Comparison of ENCODE assay signal across 8 cellular contexts in genomic region chr6:48765352-48765961, GRCh38.
DNase-seq lines count a peak whose midpoint lies in the region; ATAC-seq, FAIRE-seq and TF ChIP-seq lines count a peak whose summit lies in the region.

No MANE protein-coding gene starts in this region.

- no peak overlapping the region for H2AFZ ChIP-seq in K562 (ENCODE audit: low read depth, low read length)

- WGBS in K562 (ENCODE audit: insufficient coverage, low coverage, missing lambda C conversion rate), result under 1% methylated on average over 7 of the region's 7 CpGs

- TF ChIP-seq CTCF in AG04450 (IDR thresholded peaks at IDR 0.05; ENCODE audit: low read depth, low read length) (peak; percentile 74), K562 (IDR thresholded peaks at IDR 0.05 in 2 of 3, conservative IDR thresholded peaks at IDR 0.05 in 1 of 3; ENCODE audit: insufficient read depth in 2 of 3, low read depth in 1 of 3, low read length in 3 of 3) (peak in 1 of 3 experiments; percentile 24; a peak in 2 of 6 replicates), kidney epithelial cell (IDR thresholded peaks at IDR 0.05; ENCODE audit: insufficient read depth, low read length, poor library complexity, severe bottlenecking) (peak; percentile 56)

- no peaks in the 10 kb centered on the region for H3K79me2 ChIP-seq in K562 (ENCODE audit: control insufficient read depth, insufficient read depth, low read length)

- no peak for TF ChIP-seq POLR2A in K562 (conservative IDR thresholded peaks at IDR 0.05)

- no peaks in the 10 kb centered on the region for H3K4me1 ChIP-seq in K562 (replicated peaks in 1 of 2; ENCODE audit: control insufficient read depth in 2 of 2, insufficient read depth in 2 of 2, low read length in 2 of 2)

- no peak for FAIRE-seq in K562 (lab: Jason Lieb, UNC)

- H3K4me3 ChIP-seq in AG04450 (ENCODE audit: low read depth, low read length) (no peak overlapping the region), K562 (no peak overlapping the region), kidney epithelial cell (ENCODE audit: low read depth, low read length) (no peak overlapping the region)

- H3K4me2 ChIP-seq in K562 (ENCODE audit: insufficient read depth, low read length), result no peak overlapping the region

- H3K9me3 ChIP-seq in AG04450 (ENCODE audit: control insufficient read depth, insufficient read depth, low read length) (no peaks in the 10 kb centered on the region), K562 (replicated peaks; ENCODE audit: control insufficient read depth, insufficient read depth, low read depth, low read length) (no peaks in the 10 kb centered on the region)

- in situ Hi-C loops in K562 (cut with MboI), result no loop called here

- peak; percentile 17 to 30; a peak in 1 of 4 replicates for TF ChIP-seq RAD21 in K562 (CRISPR knock-in tag; conservative IDR thresholded peaks at IDR 0.05 in 1 of 2, IDR thresholded peaks at IDR 0.05 in 1 of 2)

- H3K27me3 ChIP-seq in AG04450 (ENCODE audit: control insufficient read depth, insufficient read depth, low read length) (no peaks in the 10 kb centered on the region), K562 (ENCODE audit: control insufficient read depth in 2 of 2, insufficient read depth in 2 of 2, low read length in 2 of 2) (no peaks in the 10 kb centered on the region), kidney epithelial cell (ENCODE audit: control insufficient read depth, insufficient read depth, low read length) (no peaks in the 10 kb centered on the region)

- intact Hi-C loops in K562 (cut with micrococcal nuclease), result no loop called here

- POLR2A ChIA-PET in AG04450 (lab: Yijun Ruan, JAX), result interaction anchor here (0.7 kb wide), 1 partner anchor 680 kb away, joined by 3 read pairs; no protein-coding TSS in a partner anchor
- POLR2A ChIA-PET in K562 (lab: Yijun Ruan, JAX), result interaction anchor here (0.6 kb wide), 1 partner anchor 178 kb away, joined by 3 read pairs; no protein-coding TSS in a partner anchor

- H3K27ac ChIP-seq in AG04450 (ENCODE audit: low read depth, low read length), result no peak overlapping the region
- no peak overlapping the region for H3K27ac ChIP-seq in K562 (ENCODE audit: extremely low read depth, low read depth, low read length)

- ATAC-seq in GM21723 (IDR thresholded peaks at IDR 0.05; ENCODE audit: unreplicated experiment) (peak; percentile 62), K562 (no peak), GM21786 (IDR thresholded peaks at IDR 0.05; ENCODE audit: unreplicated experiment) (no peak), GM18511 (IDR thresholded peaks at IDR 0.05; ENCODE audit: unreplicated experiment) (no peak)

- H3K9ac ChIP-seq in K562 (ENCODE audit: insufficient read depth in 1 of 2, low read depth in 2 of 2, low read length in 2 of 2), result no peak overlapping the region

- no peaks in the 10 kb centered on the region for H4K20me1 ChIP-seq in K562 (replicated peaks; ENCODE audit: control insufficient read depth, insufficient read depth, low read length)

- no peak for TF ChIP-seq EP300 in K562 (IDR thresholded peaks at IDR 0.05; ENCODE audit: low read length)

- H3K36me3 ChIP-seq in K562 (ENCODE audit: control insufficient read depth, insufficient read depth, low read length) (no peaks in the 10 kb centered on the region), kidney epithelial cell (ENCODE audit: control insufficient read depth, insufficient read depth, low read length) (no peaks in the 10 kb centered on the region)

- no peaks in the 10 kb centered on the region for H3K9me1 ChIP-seq in K562 (ENCODE audit: control insufficient read depth, insufficient read depth, low read length)

- CTCF ChIA-PET in AG04450 (lab: Charles Lee) (interaction anchor here (0.6 to 3.3 kb wide), 38 partner anchors 8 to 1135 kb away, joined by 3 to 36 read pairs (median 4); no protein-coding TSS in a partner anchor), K562 (lab: Yijun Ruan, JAX; ENCODE audit: low intra/inter-chr PET ratio) (no interaction called here)

- DNase-seq in AG04450 (ENCODE audit: low read depth, low spot score) (peak; percentile 44), NCI-H345 treated with DMSO at 0.1 percent for 48 hours (lab: John Stamatoyannopoulos, UW; ENCODE audit: unreplicated experiment) (peak; percentile 45), K562 (ENCODE audit: extremely low read depth in 1 of 4, low spot score in 3 of 4) (peak in 1 of 4 experiments; percentile 8), kidney epithelial cell (ENCODE audit: low read depth) (peak; percentile 12)
- DNase-seq in activated CD4-positive, alpha-beta T cell treated with anti-CD3 and anti-CD28 coated beads, Interleukin-2, amount 50 U/mL, for 48 hours, result no peak

- BruUV-seq in K562 (replicated peaks; lab: Mats Ljungman, UMichigan), result no TSS peak

TF ChIP-seq in K562, 482 proteins besides CTCF, POLR2A, EP300 and RAD21:
- TF ChIP-seq NR2C1 (IDR thresholded peaks at IDR 0.05) (no peak), NR2C1 (tag; IDR thresholded peaks at IDR 0.05) (no peak), ESRRB (CRISPR knock-in tag; IDR thresholded peaks at IDR 0.05; ENCODE audit: borderline replicate concordance) (no peak), ZNF551 (CRISPR knock-in tag; IDR thresholded peaks at IDR 0.05) (no peak), BDP1 (IDR thresholded peaks at IDR 0.05; ENCODE audit: insufficient read depth, insufficient read length) (no peak)

Comparison
In these comparisons a context has a peak if more than half of its experiments do, and no peak if none do; other contexts are left out.
1. DNase-seq: peak in AG04450 (single experiment), NCI-H345 treated with DMSO at 0.1 percent for 48 hours (single experiment) and kidney epithelial cell (single experiment); none in activated CD4-positive, alpha-beta T cell treated with anti-CD3 and anti-CD28 coated beads, Interleukin-2, amount 50 U/mL, for 48 hours (0 of 2).